In genomic region chr7:36182854-36183604, GRCh38 we compare ENCODE assay signal across 1 cellular context.
TF ChIP-seq lines count a peak whose summit lies in the region.

No MANE protein-coding gene starts in this region.

TF ChIP-seq in HepG2, 621 proteins besides CTCF, POLR2A, EP300 and RAD21 (continued from another document and continues in another):
- TF ChIP-seq KDM2A (CRISPR knock-in tag; IDR thresholded peaks at IDR 0.05; ENCODE audit: borderline replicate concordance, low read depth), result no peak
- TF ChIP-seq, protein P1, sequence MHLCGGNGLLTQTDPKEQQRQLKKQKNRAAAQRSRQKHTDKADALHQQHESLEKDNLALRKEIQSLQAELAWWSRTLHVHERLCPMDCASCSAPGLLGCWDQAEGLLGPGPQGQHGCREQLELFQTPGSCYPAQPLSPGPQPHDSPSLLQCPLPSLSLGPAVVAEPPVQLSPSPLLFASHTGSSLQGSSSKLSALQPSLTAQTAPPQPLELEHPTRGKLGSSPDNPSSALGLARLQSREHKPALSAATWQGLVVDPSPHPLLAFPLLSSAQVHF (CRISPR knock-in tag; IDR thresholded peaks at IDR 0.05), result no peak
- TF ChIP-seq, protein P2, sequence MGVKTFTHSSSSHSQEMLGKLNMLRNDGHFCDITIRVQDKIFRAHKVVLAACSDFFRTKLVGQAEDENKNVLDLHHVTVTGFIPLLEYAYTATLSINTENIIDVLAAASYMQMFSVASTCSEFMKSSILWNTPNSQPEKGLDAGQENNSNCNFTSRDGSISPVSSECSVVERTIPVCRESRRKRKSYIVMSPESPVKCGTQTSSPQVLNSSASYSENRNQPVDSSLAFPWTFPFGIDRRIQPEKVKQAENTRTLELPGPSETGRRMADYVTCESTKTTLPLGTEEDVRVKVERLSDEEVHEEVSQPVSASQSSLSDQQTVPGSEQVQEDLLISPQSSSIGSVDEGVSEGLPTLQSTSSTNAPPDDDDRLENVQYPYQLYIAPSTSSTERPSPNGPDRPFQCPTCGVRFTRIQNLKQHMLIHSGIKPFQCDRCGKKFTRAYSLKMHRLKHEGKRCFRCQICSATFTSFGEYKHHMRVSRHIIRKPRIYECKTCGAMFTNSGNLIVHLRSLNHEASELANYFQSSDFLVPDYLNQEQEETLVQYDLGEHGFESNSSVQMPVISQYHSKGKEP (CRISPR knock-in tag; IDR thresholded peaks at IDR 0.05), result no peak
- TF ChIP-seq, protein P3, sequence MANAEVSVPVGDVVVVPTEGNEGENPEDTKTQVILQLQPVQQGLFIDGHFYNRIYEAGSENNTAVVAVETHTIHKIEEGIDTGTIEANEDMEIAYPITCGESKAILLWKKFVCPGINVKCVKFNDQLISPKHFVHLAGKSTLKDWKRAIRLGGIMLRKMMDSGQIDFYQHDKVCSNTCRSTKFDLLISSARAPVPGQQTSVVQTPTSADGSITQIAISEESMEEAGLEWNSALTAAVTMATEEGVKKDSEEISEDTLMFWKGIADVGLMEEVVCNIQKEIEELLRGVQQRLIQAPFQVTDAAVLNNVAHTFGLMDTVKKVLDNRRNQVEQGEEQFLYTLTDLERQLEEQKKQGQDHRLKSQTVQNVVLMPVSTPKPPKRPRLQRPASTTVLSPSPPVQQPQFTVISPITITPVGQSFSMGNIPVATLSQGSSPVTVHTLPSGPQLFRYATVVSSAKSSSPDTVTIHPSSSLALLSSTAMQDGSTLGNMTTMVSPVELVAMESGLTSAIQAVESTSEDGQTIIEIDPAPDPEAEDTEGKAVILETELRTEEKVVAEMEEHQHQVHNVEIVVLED (CRISPR knock-in tag; IDR thresholded peaks at IDR 0.05; ENCODE audit: borderline replicate concordance), result no peak; the same call in 1 of the 2 replicates
- TF ChIP-seq, protein P4, sequence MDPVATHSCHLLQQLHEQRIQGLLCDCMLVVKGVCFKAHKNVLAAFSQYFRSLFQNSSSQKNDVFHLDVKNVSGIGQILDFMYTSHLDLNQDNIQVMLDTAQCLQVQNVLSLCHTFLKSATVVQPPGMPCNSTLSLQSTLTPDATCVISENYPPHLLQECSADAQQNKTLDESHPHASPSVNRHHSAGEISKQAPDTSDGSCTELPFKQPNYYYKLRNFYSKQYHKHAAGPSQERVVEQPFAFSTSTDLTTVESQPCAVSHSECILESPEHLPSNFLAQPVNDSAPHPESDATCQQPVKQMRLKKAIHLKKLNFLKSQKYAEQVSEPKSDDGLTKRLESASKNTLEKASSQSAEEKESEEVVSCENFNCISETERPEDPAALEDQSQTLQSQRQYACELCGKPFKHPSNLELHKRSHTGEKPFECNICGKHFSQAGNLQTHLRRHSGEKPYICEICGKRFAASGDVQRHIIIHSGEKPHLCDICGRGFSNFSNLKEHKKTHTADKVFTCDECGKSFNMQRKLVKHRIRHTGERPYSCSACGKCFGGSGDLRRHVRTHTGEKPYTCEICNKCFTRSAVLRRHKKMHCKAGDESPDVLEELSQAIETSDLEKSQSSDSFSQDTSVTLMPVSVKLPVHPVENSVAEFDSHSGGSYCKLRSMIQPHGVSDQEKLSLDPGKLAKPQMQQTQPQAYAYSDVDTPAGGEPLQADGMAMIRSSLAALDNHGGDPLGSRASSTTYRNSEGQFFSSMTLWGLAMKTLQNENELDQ (CRISPR knock-in tag; IDR thresholded peaks at IDR 0.05; ENCODE audit: borderline replicate concordance), result no peak
- TF ChIP-seq, protein P5, sequence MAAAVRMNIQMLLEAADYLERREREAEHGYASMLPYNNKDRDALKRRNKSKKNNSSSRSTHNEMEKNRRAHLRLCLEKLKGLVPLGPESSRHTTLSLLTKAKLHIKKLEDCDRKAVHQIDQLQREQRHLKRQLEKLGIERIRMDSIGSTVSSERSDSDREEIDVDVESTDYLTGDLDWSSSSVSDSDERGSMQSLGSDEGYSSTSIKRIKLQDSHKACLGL (CRISPR knock-in tag; IDR thresholded peaks at IDR 0.05), result no peak
- TF ChIP-seq MTERF4 (CRISPR knock-in tag; IDR thresholded peaks at IDR 0.05), result no peak
- TF ChIP-seq GATAD1 (CRISPR knock-in tag; IDR thresholded peaks at IDR 0.05), result no peak
- TF ChIP-seq, protein P6, sequence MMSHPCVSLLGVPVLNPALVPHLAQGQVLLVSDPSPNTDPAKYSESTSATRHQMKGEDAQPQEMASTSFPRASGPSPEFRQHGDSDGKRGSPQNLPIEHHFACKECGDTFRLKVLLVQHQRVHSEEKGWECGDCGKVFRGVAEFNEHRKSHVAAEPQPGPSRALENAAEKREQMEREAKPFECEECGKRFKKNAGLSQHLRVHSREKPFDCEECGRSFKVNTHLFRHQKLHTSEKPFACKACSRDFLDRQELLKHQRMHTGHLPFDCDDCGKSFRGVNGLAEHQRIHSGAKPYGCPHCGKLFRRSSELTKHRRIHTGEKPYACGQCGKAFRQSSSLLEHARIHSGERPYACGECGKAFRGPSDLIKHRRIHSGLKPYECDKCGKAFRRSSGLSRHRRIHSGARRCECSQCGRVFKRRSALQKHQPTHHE (CRISPR knock-in tag; IDR thresholded peaks at IDR 0.05; ENCODE audit: borderline replicate concordance), result no peak
- TF ChIP-seq JDP2 (CRISPR knock-in tag; IDR thresholded peaks at IDR 0.05; ENCODE audit: borderline replicate concordance), result no peak
- TF ChIP-seq HNF4G (IDR thresholded peaks at IDR 0.05; ENCODE audit: borderline replicate concordance, low read depth, low read length), result peak; percentile 65; the same call in 1 of the 2 replicates
- 0 out of 2 replicates have a peak, but pooled peaks have one; percentile 28 for TF ChIP-seq HNF4G (CRISPR knock-in tag; IDR thresholded peaks at IDR 0.05; ENCODE audit: borderline replicate concordance, low read depth)
- no peak for TF ChIP-seq ZNF678 (CRISPR knock-in tag; IDR thresholded peaks at IDR 0.05)
- no peak for TF ChIP-seq ZNF652 (CRISPR knock-in tag; IDR thresholded peaks at IDR 0.05; ENCODE audit: borderline replicate concordance, low read depth)
- TF ChIP-seq SRF (IDR thresholded peaks at IDR 0.05; ENCODE audit: low read depth, low read length), result no peak
- TF ChIP-seq ZNF629 (CRISPR knock-in tag; conservative IDR thresholded peaks at IDR 0.05), result no peak
- no peak for TF ChIP-seq ZNF883 (CRISPR knock-in tag; IDR thresholded peaks at IDR 0.05; ENCODE audit: not compliant biosample characterization)
- no peak for TF ChIP-seq ISX (CRISPR knock-in tag; conservative IDR thresholded peaks at IDR 0.05)
- no peak for TF ChIP-seq EED (CRISPR knock-in tag; IDR thresholded peaks at IDR 0.05)
- TF ChIP-seq, protein P7, sequence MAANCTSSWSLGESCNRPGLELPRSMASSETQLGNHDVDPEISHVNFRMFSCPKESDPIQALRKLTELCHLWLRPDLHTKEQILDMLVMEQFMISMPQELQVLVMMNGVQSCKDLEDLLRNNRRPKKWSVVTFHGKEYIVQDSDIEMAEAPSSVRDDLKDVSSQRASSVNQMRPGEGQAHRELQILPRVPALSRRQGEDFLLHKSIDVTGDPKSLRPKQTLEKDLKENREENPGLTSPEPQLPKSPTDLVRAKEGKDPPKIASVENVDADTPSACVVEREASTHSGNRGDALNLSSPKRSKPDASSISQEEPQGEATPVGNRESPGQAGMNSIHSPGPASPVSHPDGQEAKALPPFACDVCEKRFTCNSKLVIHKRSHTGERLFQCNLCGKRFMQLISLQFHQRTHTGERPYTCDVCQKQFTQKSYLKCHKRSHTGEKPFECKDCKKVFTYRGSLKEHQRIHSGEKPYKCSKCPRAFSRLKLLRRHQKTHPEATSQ (CRISPR knock-in tag; IDR thresholded peaks at IDR 0.05; ENCODE audit: borderline replicate concordance), result no peak
- no peak for TF ChIP-seq NCOA1 (CRISPR knock-in tag; IDR thresholded peaks at IDR 0.05)
- no peak for TF ChIP-seq MYC (CRISPR knock-in tag; IDR thresholded peaks at IDR 0.05; ENCODE audit: borderline replicate concordance)
- TF ChIP-seq ZNF646 (CRISPR knock-in tag; IDR thresholded peaks at IDR 0.05), result no peak
- TF ChIP-seq, protein P8, sequence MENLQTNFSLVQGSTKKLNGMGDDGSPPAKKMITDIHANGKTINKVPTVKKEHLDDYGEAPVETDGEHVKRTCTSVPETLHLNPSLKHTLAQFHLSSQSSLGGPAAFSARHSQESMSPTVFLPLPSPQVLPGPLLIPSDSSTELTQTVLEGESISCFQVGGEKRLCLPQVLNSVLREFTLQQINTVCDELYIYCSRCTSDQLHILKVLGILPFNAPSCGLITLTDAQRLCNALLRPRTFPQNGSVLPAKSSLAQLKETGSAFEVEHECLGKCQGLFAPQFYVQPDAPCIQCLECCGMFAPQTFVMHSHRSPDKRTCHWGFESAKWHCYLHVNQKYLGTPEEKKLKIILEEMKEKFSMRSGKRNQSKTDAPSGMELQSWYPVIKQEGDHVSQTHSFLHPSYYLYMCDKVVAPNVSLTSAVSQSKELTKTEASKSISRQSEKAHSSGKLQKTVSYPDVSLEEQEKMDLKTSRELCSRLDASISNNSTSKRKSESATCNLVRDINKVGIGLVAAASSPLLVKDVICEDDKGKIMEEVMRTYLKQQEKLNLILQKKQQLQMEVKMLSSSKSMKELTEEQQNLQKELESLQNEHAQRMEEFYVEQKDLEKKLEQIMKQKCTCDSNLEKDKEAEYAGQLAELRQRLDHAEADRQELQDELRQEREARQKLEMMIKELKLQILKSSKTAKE (CRISPR knock-in tag; IDR thresholded peaks at IDR 0.05; ENCODE audit: borderline replicate concordance), result no peak
- no peak for TF ChIP-seq TOE1 (CRISPR knock-in tag; IDR thresholded peaks at IDR 0.05)
- no peak for TF ChIP-seq MIXL1 (CRISPR knock-in tag; IDR thresholded peaks at IDR 0.05)
- peak; percentile 91 for TF ChIP-seq NR2C2 (CRISPR knock-in tag; IDR thresholded peaks at IDR 0.05; ENCODE audit: borderline replicate concordance)
- TF ChIP-seq, protein P9, sequence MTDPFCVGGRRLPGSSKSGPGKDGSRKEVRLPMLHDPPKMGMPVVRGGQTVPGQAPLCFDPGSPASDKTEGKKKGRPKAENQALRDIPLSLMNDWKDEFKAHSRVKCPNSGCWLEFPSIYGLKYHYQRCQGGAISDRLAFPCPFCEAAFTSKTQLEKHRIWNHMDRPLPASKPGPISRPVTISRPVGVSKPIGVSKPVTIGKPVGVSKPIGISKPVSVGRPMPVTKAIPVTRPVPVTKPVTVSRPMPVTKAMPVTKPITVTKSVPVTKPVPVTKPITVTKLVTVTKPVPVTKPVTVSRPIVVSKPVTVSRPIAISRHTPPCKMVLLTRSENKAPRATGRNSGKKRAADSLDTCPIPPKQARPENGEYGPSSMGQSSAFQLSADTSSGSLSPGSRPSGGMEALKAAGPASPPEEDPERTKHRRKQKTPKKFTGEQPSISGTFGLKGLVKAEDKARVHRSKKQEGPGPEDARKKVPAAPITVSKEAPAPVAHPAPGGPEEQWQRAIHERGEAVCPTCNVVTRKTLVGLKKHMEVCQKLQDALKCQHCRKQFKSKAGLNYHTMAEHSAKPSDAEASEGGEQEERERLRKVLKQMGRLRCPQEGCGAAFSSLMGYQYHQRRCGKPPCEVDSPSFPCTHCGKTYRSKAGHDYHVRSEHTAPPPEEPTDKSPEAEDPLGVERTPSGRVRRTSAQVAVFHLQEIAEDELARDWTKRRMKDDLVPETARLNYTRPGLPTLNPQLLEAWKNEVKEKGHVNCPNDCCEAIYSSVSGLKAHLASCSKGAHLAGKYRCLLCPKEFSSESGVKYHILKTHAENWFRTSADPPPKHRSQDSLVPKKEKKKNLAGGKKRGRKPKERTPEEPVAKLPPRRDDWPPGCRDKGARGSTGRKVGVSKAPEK (CRISPR knock-in tag; IDR thresholded peaks at IDR 0.05; ENCODE audit: borderline replicate concordance), result no peak
- TF ChIP-seq TAF15 (IDR thresholded peaks at IDR 0.05; ENCODE audit: low read depth, low read length, poor library complexity, severe bottlenecking), result no peak
- TF ChIP-seq NFYB (CRISPR knock-in tag; IDR thresholded peaks at IDR 0.05), result no peak
- TF ChIP-seq ZNF484 (CRISPR knock-in tag; IDR thresholded peaks at IDR 0.05; ENCODE audit: borderline replicate concordance, low read depth), result no peak
- no peak for TF ChIP-seq GPN1 (CRISPR knock-in tag; IDR thresholded peaks at IDR 0.05; ENCODE audit: borderline replicate concordance)
